ENCODE assay signal across 8 cellular contexts in the genomic region with DNA sequence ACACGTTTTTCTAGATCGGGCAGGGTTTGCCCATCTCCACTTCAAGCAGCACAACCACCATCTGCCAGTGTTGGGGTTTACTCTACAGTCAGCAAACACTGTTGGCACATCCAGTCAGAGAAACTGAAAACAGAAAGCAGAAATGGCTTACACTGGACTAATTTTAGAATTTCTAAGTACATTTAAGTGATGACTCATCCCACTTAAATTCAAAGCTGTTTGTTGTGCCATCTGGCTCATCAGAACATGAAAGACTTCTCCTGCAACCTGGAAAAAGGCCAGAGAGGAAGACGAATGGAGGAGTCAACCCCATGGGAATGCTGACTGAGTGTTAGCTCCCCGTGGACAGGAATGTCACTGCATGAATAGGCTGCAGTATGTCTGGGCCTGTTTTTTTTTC. TPM values are rescaled to one million over a fixed set of nuclear protein-coding genes. Genes with fewer than 3 reads are reported as not detected.
A peak's percentile ranks its signal among the peaks of the same experiment; 100 is the strongest.
DNase-seq lines count a peak whose midpoint lies in the region; ATAC-seq and TF ChIP-seq lines count a peak whose summit lies in the region.

No MANE protein-coding gene starts in this region.

- no peaks in the 10 kb centered on the region for H3K79me2 ChIP-seq in OCI-LY7 (ENCODE audit: insufficient read depth, low read depth, low read length)

- peak overlapping the region; percentile 71 for H2AFZ ChIP-seq in OCI-LY7 (ENCODE audit: low read length)

- peak overlapping the region; percentile 15 for H3K4me3 ChIP-seq in OCI-LY7 (ENCODE audit: low read depth, low read length, poor library complexity, severe bottlenecking)
- H3K4me3 ChIP-seq in lower lobe of right lung, result no peak overlapping the region

- TF ChIP-seq CTCF in OCI-LY7 (conservative IDR thresholded peaks at IDR 0.05; ENCODE audit: low read length) (no peak), chondrocyte (IDR thresholded peaks at IDR 0.05) (no peak), lower lobe of right lung (IDR thresholded peaks at IDR 0.05) (no peak)

- ATAC-seq in GM21825 (IDR thresholded peaks at IDR 0.05; ENCODE audit: unreplicated experiment) (peak; percentile 86), lower lobe of right lung (peak; percentile 64 to 79)

- no peaks in the 10 kb centered on the region for H3K9me3 Mint-ChIP-seq in activated T-cell treated with anti-CD3 and anti-CD28 coated beads, Interleukin-2, amount 50 U/mL, for 24 hours
- H3K9me3 Mint-ChIP-seq in chondrocyte (ENCODE audit: low read depth), result peaks cover 6% of the 10 kb centered on the region

- H3K36me3 ChIP-seq in OCI-LY7 (ENCODE audit: insufficient read depth, low read length), result no peaks in the 10 kb centered on the region
- H3K36me3 ChIP-seq in lower lobe of right lung, result no peaks in the 10 kb centered on the region

- H3K9me3 ChIP-seq in OCI-LY7 (ENCODE audit: low read length) (no peaks in the 10 kb centered on the region), lower lobe of right lung (no peaks in the 10 kb centered on the region)

- H3K4me3 Mint-ChIP-seq in activated T-cell treated with anti-CD3 and anti-CD28 coated beads, Interleukin-2, amount 50 U/mL, for 24 hours, result no peak overlapping the region
- H3K4me3 Mint-ChIP-seq in chondrocyte (ENCODE audit: unreplicated experiment), result no peak overlapping the region

- peak overlapping the region; percentile 60 for H3K4me2 ChIP-seq in OCI-LY7 (ENCODE audit: low read length)

- CTCF ChIA-PET in OCI-LY7 (lab: Charles Lee; ENCODE audit: unreplicated experiment), result no interaction called here

- H3K36me3 Mint-ChIP-seq in activated T-cell treated with anti-CD3 and anti-CD28 coated beads, Interleukin-2, amount 50 U/mL, for 24 hours (ENCODE audit: low read depth), result no peaks in the 10 kb centered on the region
- no peaks in the 10 kb centered on the region for H3K36me3 Mint-ChIP-seq in chondrocyte (ENCODE audit: low read depth)

- POLR2A ChIA-PET in OCI-LY7 (lab: Charles Lee), result interaction anchor here (0.5 to 0.9 kb wide), 3 partner anchors 31 to 189 kb away, joined by 3 to 4 read pairs (median 4); no protein-coding TSS in a partner anchor

- H4K20me1 ChIP-seq in OCI-LY7 (ENCODE audit: insufficient read depth, low read length), result no peaks in the 10 kb centered on the region

- H3K27me3 ChIP-seq in lower lobe of right lung (ENCODE audit: low read depth), result no peaks in the 10 kb centered on the region

- peak overlapping the region; percentile 2 for H3K27ac Mint-ChIP-seq in activated T-cell treated with anti-CD3 and anti-CD28 coated beads, Interleukin-2, amount 50 U/mL, for 24 hours
- peak overlapping the region; percentile 60 for H3K27ac Mint-ChIP-seq in chondrocyte (ENCODE audit: unreplicated experiment)

- peaks cover 32% of the 10 kb centered on the region for H3K4me1 ChIP-seq in OCI-LY7 (ENCODE audit: insufficient read depth, low read length, poor library complexity, severe bottlenecking)
- peaks cover 6% of the 10 kb centered on the region for H3K4me1 ChIP-seq in lower lobe of right lung

- peak overlapping the region; percentile 32 for H3K27ac ChIP-seq in OCI-LY7 (ENCODE audit: low read depth, low read length, poor library complexity, severe bottlenecking)
- no peak overlapping the region for H3K27ac ChIP-seq in lower lobe of right lung

- peaks cover 8% of the 10 kb centered on the region for H3K4me1 Mint-ChIP-seq in activated T-cell treated with anti-CD3 and anti-CD28 coated beads, Interleukin-2, amount 50 U/mL, for 24 hours (ENCODE audit: low read depth)
- H3K4me1 Mint-ChIP-seq in chondrocyte (ENCODE audit: low read depth), result peaks cover 10% of the 10 kb centered on the region

- no peak for DNase-seq in activated T-cell treated with anti-CD3 and anti-CD28 coated beads, Interleukin-2, amount 50 U/mL, for 24 hours
- no peak for DNase-seq in activated T-cell treated with anti-CD3 and anti-CD28 coated beads for 4 hours
- peak; percentile 94 for DNase-seq in HT1080 (ENCODE audit: low read depth)
- peak; percentile 63 for DNase-seq in OCI-LY7 (ENCODE audit: low spot score)
- no peak for DNase-seq in chondrocyte (ENCODE audit: low spot score)
- DNase-seq in lower lobe of right lung, result no peak
- DNase-seq in NCI-H526 (lab: John Stamatoyannopoulos, UW), result no peak

- intact Hi-C loops in OCI-LY7 (cut with micrococcal nuclease; ENCODE audit: unreplicated experiment) (loop anchor here (5.0 kb wide), 1 partner anchor 442 kb away; no protein-coding TSS in a partner anchor), lower lobe of right lung (cut with DNase I) (loop anchor here (10.0 kb wide), 1 partner anchor 420 kb away; no protein-coding TSS in a partner anchor)

- no peaks in the 10 kb centered on the region for H3K27me3 Mint-ChIP-seq in activated T-cell treated with anti-CD3 and anti-CD28 coated beads, Interleukin-2, amount 50 U/mL, for 24 hours
- H3K27me3 Mint-ChIP-seq in chondrocyte (ENCODE audit: low read depth), result no peaks in the 10 kb centered on the region

- no TSS peak for BruUV-seq in OCI-LY7 (replicated peaks; lab: Mats Ljungman, UMichigan)

- H3K9me2 ChIP-seq in OCI-LY7 (ENCODE audit: insufficient read depth, low read length), result no peaks in the 10 kb centered on the region

RNA-seq across cellular contexts. Expression of a gene that starts 21.8 kb away (rescaled TPM):
- total RNA-seq in HT1080 (2014; rRNA removed; shearing (Covaris generic)), result not detected in 2 replicates
- polyA plus RNA-seq in HT1080 (2015; cell fraction: cytosol; rRNA removed), result not detected in 2 replicates
- not detected in 2 replicates for polyA plus RNA-seq in HT1080 (2015; cell fraction: nucleus; rRNA removed)
- total RNA-seq in OCI-LY7 (2014; rRNA removed; shearing (Covaris generic)), result not detected in 2 replicates
- total RNA-seq in OCI-LY7 (2022), result not detected in 2 replicates
- not detected in 3 replicates for total RNA-seq in chondrocyte
- total RNA-seq in lower lobe of right lung, result 0.59 TPM

RNA-seq across cellular contexts. Expression of a gene that starts 30.3 kb away (rescaled TPM):
- not detected in 2 replicates for total RNA-seq in HT1080 (2014; rRNA removed; shearing (Covaris generic))
- not detected in 2 replicates for polyA plus RNA-seq in HT1080 (2015; cell fraction: cytosol; rRNA removed)
- polyA plus RNA-seq in HT1080 (2015; cell fraction: nucleus; rRNA removed), result not detected in 2 replicates
- total RNA-seq in OCI-LY7 (2014; rRNA removed; shearing (Covaris generic)), result 0.82 TPM in 1 of 2 replicates, not detected in the other
- total RNA-seq in OCI-LY7 (2022), result 0.70 TPM in 1 of 2 replicates, not detected in the other
- 0.55 to 0.58 TPM in 2 of 3 replicates, not detected in the other for total RNA-seq in chondrocyte
- total RNA-seq in lower lobe of right lung, result 0.71 TPM

Comparison
In these comparisons a context has a peak if more than half of its experiments do, and no peak if none do; other contexts are left out.
1. DNase-seq: peak in HT1080 (single experiment) and OCI-LY7 (single experiment); none in activated T-cell treated with anti-CD3 and anti-CD28 coated beads, Interleukin-2, amount 50 U/mL, for 24 hours (single experiment), activated T-cell treated with anti-CD3 and anti-CD28 coated beads for 4 hours (single experiment), chondrocyte (single experiment), lower lobe of right lung (single experiment) and NCI-H526 (0 of 2).